1 cellular context compared by ENCODE assay signal in genomic region chrX:53081925-53082772, GRCh38.
TF ChIP-seq lines count a peak whose summit lies in the region.

Gene TSPYL2 (plus strand): TSS chrX:53082367. CDS start chrX:53082499, 132 bp downstream.

TF ChIP-seq in HepG2, 621 proteins besides CTCF, POLR2A, EP300 and RAD21 (continued from another document):
- TF ChIP-seq, protein P1, sequence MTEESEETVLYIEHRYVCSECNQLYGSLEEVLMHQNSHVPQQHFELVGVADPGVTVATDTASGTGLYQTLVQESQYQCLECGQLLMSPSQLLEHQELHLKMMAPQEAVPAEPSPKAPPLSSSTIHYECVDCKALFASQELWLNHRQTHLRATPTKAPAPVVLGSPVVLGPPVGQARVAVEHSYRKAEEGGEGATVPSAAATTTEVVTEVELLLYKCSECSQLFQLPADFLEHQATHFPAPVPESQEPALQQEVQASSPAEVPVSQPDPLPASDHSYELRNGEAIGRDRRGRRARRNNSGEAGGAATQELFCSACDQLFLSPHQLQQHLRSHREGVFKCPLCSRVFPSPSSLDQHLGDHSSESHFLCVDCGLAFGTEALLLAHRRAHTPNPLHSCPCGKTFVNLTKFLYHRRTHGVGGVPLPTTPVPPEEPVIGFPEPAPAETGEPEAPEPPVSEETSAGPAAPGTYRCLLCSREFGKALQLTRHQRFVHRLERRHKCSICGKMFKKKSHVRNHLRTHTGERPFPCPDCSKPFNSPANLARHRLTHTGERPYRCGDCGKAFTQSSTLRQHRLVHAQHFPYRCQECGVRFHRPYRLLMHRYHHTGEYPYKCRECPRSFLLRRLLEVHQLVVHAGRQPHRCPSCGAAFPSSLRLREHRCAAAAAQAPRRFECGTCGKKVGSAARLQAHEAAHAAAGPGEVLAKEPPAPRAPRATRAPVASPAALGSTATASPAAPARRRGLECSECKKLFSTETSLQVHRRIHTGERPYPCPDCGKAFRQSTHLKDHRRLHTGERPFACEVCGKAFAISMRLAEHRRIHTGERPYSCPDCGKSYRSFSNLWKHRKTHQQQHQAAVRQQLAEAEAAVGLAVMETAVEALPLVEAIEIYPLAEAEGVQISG (CRISPR knock-in tag; IDR thresholded peaks at IDR 0.05), result peak; percentile 38; the same call in 1 of the 2 replicates
- TF ChIP-seq ARNTL (CRISPR knock-in tag; IDR thresholded peaks at IDR 0.05) (no peak), ZNF383 (CRISPR knock-in tag; IDR thresholded peaks at IDR 0.05; ENCODE audit: borderline replicate concordance) (no peak), ZSCAN21 (CRISPR knock-in tag; IDR thresholded peaks at IDR 0.05; ENCODE audit: borderline replicate concordance) (no peak; the same call in 1 of the 2 replicates), ZBTB7A (CRISPR knock-in tag; IDR thresholded peaks at IDR 0.05) (no peak), ZNF550 (CRISPR knock-in tag; IDR thresholded peaks at IDR 0.05; ENCODE audit: borderline replicate concordance) (no peak), REL (CRISPR knock-in tag; conservative IDR thresholded peaks at IDR 0.05) (0 out of 2 replicates have a peak, but pooled peaks have one; percentile 19), ZNF382 (CRISPR knock-in tag; IDR thresholded peaks at IDR 0.05; ENCODE audit: borderline replicate concordance) (no peak)
- TF ChIP-seq, protein P2, sequence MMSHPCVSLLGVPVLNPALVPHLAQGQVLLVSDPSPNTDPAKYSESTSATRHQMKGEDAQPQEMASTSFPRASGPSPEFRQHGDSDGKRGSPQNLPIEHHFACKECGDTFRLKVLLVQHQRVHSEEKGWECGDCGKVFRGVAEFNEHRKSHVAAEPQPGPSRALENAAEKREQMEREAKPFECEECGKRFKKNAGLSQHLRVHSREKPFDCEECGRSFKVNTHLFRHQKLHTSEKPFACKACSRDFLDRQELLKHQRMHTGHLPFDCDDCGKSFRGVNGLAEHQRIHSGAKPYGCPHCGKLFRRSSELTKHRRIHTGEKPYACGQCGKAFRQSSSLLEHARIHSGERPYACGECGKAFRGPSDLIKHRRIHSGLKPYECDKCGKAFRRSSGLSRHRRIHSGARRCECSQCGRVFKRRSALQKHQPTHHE (CRISPR knock-in tag; IDR thresholded peaks at IDR 0.05; ENCODE audit: borderline replicate concordance), result no peak
